In the genomic region with DNA sequence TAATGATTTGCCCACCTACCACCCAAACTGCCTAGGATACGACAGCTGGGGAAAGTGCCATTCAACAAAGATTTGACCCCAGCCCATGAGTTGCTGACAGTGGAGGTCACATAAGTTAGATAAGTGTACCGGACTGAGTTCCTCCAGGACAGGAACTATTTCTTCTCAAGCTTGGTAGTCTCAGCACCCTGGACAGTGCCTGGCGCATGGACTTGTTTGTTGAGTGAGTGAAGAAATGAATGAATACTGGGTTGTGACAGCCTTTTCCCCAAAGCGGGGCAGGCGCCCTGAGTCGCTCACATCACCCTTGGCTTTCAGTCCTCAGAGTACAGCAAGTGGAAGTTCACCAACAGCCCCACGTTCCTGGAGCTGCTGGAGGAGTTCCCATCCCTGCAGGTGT, we compare ENCODE assay signal across 8 cellular contexts.
DNase-seq lines count a peak whose midpoint lies in the region; ATAC-seq and TF ChIP-seq lines count a peak whose summit lies in the region.
"Not testable (repeated sequence)": the region's sequence is repeated elsewhere in the genome, so short reads cannot be mapped to it uniquely, and the experiment has no call there.

No MANE protein-coding gene starts in this region.

- POLR2A ChIA-PET in HCT116 (lab: Charles Lee) = not testable (repeated sequence)

- not testable (repeated sequence) for H3K9me3 Mint-ChIP-seq in progenitor cell of endocrine pancreas (ENCODE audit: low read depth)

- in situ Hi-C loops in astrocyte of the cerebellum (cut with HindIII; ENCODE audit: low sequenced_read_pairs) = not testable (repeated sequence)

- not testable (repeated sequence) for H3K27me3 Mint-ChIP-seq in progenitor cell of endocrine pancreas

- H3K9me2 ChIP-seq in HCT116 (ENCODE audit: insufficient read depth) = not testable (repeated sequence)

- not testable (repeated sequence) for H3K9me3 ChIP-seq in HCT116 (ENCODE audit: control insufficient read depth in 1 of 2, insufficient read depth in 1 of 2, low read depth in 1 of 2, low read length in 2 of 2)

- peak; percentile 7 for DNase-seq in AG10803 (ENCODE audit: low read depth)
- not testable (repeated sequence) for DNase-seq in HCT116 (ENCODE audit: low read depth, low spot score)
- peak; percentile 72 for DNase-seq in NB4 (ENCODE audit: low read depth)
- DNase-seq in UCSD-AML1 (lab: John Stamatoyannopoulos, UW; ENCODE audit: unreplicated experiment) = peak; percentile 24
- DNase-seq in astrocyte of the cerebellum (ENCODE audit: low read depth) = peak; percentile 29
- peak; percentile 72 for DNase-seq in epithelial cell of esophagus (ENCODE audit: low read depth)
- DNase-seq in iris pigment epithelial cell (ENCODE audit: low read depth) = peak; percentile 41
- DNase-seq in progenitor cell of endocrine pancreas (ENCODE audit: low spot score, unreplicated experiment) = peak; percentile 61

- not testable (repeated sequence) for H3K36me3 Mint-ChIP-seq in progenitor cell of endocrine pancreas (ENCODE audit: insufficient read depth)

- not testable (repeated sequence) for H3K27ac ChIP-seq in HCT116 (ENCODE audit: low read depth, low read length)

- not testable (repeated sequence) for ATAC-seq in HCT116

- H2AFZ ChIP-seq in HCT116 (ENCODE audit: low read depth, low read length, poor library complexity, severe bottlenecking) = not testable (repeated sequence)

- RAD21 ChIA-PET in HCT116 (lab: Charles Lee; ENCODE audit: low non-redundant PET in 1 of 2, low total read pairs in 2 of 2, uncharacterized antibody in 2 of 2, unreplicated experiment in 2 of 2) = not testable (repeated sequence)

- not testable (repeated sequence) for H3K36me3 ChIP-seq in HCT116 (ENCODE audit: control insufficient read depth in 1 of 2, insufficient read depth in 2 of 2, low read length in 2 of 2)

- H3K27me3 ChIP-seq in HCT116 (ENCODE audit: insufficient read depth, low read length) = not testable (repeated sequence)

- not testable (repeated sequence) for H4K20me1 ChIP-seq in HCT116 (ENCODE audit: insufficient read depth)

- not testable (repeated sequence) for H3K4me3 Mint-ChIP-seq in progenitor cell of endocrine pancreas (ENCODE audit: low read depth)

- not testable (repeated sequence) for H3K4me1 Mint-ChIP-seq in progenitor cell of endocrine pancreas (ENCODE audit: low read depth)

- H3K4me1 ChIP-seq in HCT116 (ENCODE audit: control insufficient read depth in 1 of 2, insufficient read depth in 2 of 2, low read length in 2 of 2) = peaks cover 0 to 10% of the 10 kb centered on the region in 2 experiments; a peak in 2 of 4 replicates

- not testable (repeated sequence) for H3K27ac Mint-ChIP-seq in progenitor cell of endocrine pancreas

- not testable (repeated sequence) for H3K79me2 ChIP-seq in HCT116 (ENCODE audit: insufficient read depth, low read length)

- intact Hi-C loops in HCT116 (cut with micrococcal nuclease) = not testable (repeated sequence)

- not testable (repeated sequence) for TF ChIP-seq CTCF in AG10803 (conservative IDR thresholded peaks at IDR 0.05; ENCODE audit: low read length); HCT116 (IDR thresholded peaks at IDR 0.05 in 2 of 3, conservative IDR thresholded peaks at IDR 0.05 in 1 of 3; ENCODE audit: borderline replicate concordance in 1 of 3, insufficient read depth in 1 of 3, low read depth in 2 of 3, low read length in 2 of 3); NB4 (IDR thresholded peaks at IDR 0.05; ENCODE audit: low read depth, low read length); astrocyte of the cerebellum (IDR thresholded peaks at IDR 0.05; ENCODE audit: low read depth, low read length, missing control alignments); epithelial cell of esophagus (IDR thresholded peaks at IDR 0.05; ENCODE audit: insufficient read depth, low read depth, low read length, missing control alignments); progenitor cell of endocrine pancreas (IDR thresholded peaks at IDR 0.05; ENCODE audit: unreplicated experiment)

- H3K4me2 ChIP-seq in HCT116 (ENCODE audit: low read length) = not testable (repeated sequence)

- BruUV-seq in HCT116 (replicated peaks; lab: Mats Ljungman, UMichigan) = not testable (repeated sequence)

- not testable (repeated sequence) for TF ChIP-seq POLR2A in HCT116 (IDR thresholded peaks at IDR 0.05; ENCODE audit: borderline replicate concordance, extremely low read depth, insufficient read depth, insufficient read length); NB4 (IDR thresholded peaks at IDR 0.05; ENCODE audit: extremely low read depth, insufficient read length)

- not testable (repeated sequence) for H3K9ac ChIP-seq in HCT116 (ENCODE audit: low read length)

- TF ChIP-seq RAD21 in HCT116 (IDR thresholded peaks at IDR 0.05; ENCODE audit: low read depth) = not testable (repeated sequence)

- not testable (repeated sequence) for H3K4me3 ChIP-seq in AG10803 (ENCODE audit: low read length); HCT116 (replicated peaks in 1 of 2; ENCODE audit: low read depth in 1 of 2, low read length in 2 of 2); NB4 (ENCODE audit: low read depth, low read length); astrocyte of the cerebellum (ENCODE audit: low read depth, low read length); epithelial cell of esophagus (ENCODE audit: low read length)

- CTCF ChIA-PET in HCT116 (lab: Charles Lee) = not testable (repeated sequence)

TF ChIP-seq in HCT116, 20 proteins besides CTCF, POLR2A, EP300 and RAD21:
- TF ChIP-seq, protein P1, sequence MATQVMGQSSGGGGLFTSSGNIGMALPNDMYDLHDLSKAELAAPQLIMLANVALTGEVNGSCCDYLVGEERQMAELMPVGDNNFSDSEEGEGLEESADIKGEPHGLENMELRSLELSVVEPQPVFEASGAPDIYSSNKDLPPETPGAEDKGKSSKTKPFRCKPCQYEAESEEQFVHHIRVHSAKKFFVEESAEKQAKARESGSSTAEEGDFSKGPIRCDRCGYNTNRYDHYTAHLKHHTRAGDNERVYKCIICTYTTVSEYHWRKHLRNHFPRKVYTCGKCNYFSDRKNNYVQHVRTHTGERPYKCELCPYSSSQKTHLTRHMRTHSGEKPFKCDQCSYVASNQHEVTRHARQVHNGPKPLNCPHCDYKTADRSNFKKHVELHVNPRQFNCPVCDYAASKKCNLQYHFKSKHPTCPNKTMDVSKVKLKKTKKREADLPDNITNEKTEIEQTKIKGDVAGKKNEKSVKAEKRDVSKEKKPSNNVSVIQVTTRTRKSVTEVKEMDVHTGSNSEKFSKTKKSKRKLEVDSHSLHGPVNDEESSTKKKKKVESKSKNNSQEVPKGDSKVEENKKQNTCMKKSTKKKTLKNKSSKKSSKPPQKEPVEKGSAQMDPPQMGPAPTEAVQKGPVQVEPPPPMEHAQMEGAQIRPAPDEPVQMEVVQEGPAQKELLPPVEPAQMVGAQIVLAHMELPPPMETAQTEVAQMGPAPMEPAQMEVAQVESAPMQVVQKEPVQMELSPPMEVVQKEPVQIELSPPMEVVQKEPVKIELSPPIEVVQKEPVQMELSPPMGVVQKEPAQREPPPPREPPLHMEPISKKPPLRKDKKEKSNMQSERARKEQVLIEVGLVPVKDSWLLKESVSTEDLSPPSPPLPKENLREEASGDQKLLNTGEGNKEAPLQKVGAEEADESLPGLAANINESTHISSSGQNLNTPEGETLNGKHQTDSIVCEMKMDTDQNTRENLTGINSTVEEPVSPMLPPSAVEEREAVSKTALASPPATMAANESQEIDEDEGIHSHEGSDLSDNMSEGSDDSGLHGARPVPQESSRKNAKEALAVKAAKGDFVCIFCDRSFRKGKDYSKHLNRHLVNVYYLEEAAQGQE (IDR thresholded peaks at IDR 0.05; ENCODE audit: low read depth) = peak; percentile 77
